ENCODE assay signal across 1 cellular context in genomic region chr11:20363500-20364411, GRCh38.
TF ChIP-seq lines count a peak whose summit lies in the region.

TSS of gene HTATIP2 (plus strand) at chr11:20363714. CDS start at chr11:20364238, 524 bp downstream.

TF ChIP-seq in HEK293, 187 proteins besides CTCF, POLR2A, EP300 and RAD21 (continued from another document):
- no peak for TF ChIP-seq ZNF37A (tag by site-specific recombination; IDR thresholded peaks at IDR 0.05)
- no peak for TF ChIP-seq TSHZ1 (tag by site-specific recombination; IDR thresholded peaks at IDR 0.05; ENCODE audit: borderline replicate concordance)
- TF ChIP-seq ZBTB21 (tag by site-specific recombination; IDR thresholded peaks at IDR 0.05) = no peak
- no peak for TF ChIP-seq ZNF785 (tag by site-specific recombination; IDR thresholded peaks at IDR 0.05)
- no peak for TF ChIP-seq ZFP3 (tag by site-specific recombination; IDR thresholded peaks at IDR 0.05; ENCODE audit: low read depth)
- TF ChIP-seq ZNF350 (tag by site-specific recombination; IDR thresholded peaks at IDR 0.05) = no peak
- no peak for TF ChIP-seq MZF1 (tag by site-specific recombination; IDR thresholded peaks at IDR 0.05; ENCODE audit: borderline replicate concordance)
- TF ChIP-seq ZBTB48 (tag by site-specific recombination; IDR thresholded peaks at IDR 0.05) = no peak; the same call in 1 of the 2 replicates
- no peak; the same call in 1 of the 2 replicates for TF ChIP-seq ZFHX2 (tag by site-specific recombination; conservative IDR thresholded peaks at IDR 0.05)
- no peak for TF ChIP-seq KLF16 (tag by site-specific recombination; IDR thresholded peaks at IDR 0.05)
- no peak for TF ChIP-seq OVOL3 (tag by site-specific recombination; IDR thresholded peaks at IDR 0.05)
- TF ChIP-seq ZNF248 (tag by site-specific recombination; IDR thresholded peaks at IDR 0.05) = no peak
- TF ChIP-seq ZBTB1 (tag by site-specific recombination; IDR thresholded peaks at IDR 0.05) = 0 out of 2 replicates have a peak, but pooled peaks have one; percentile 37
- TF ChIP-seq ZNF530 (tag by site-specific recombination; IDR thresholded peaks at IDR 0.05; ENCODE audit: low read depth) = no peak
- TF ChIP-seq RBAK (tag by site-specific recombination; IDR thresholded peaks at IDR 0.05) = no peak
- no peak for TF ChIP-seq ZNF513 (tag by site-specific recombination; IDR thresholded peaks at IDR 0.05)
- no peak for TF ChIP-seq ZNF10 (tag by site-specific recombination; IDR thresholded peaks at IDR 0.05)
- TF ChIP-seq ZBTB6 (tag by site-specific recombination; IDR thresholded peaks at IDR 0.05) = no peak
- peak; percentile 41; the same call in 1 of the 2 replicates for TF ChIP-seq ZBTB20 (tag by site-specific recombination; IDR thresholded peaks at IDR 0.05)
- TF ChIP-seq ZNF132 (tag by site-specific recombination; IDR thresholded peaks at IDR 0.05; ENCODE audit: borderline replicate concordance) = no peak
- no peak for TF ChIP-seq ZNF791 (tag by site-specific recombination; IDR thresholded peaks at IDR 0.05)
- peak; percentile 8; the same call in 1 of the 2 replicates for TF ChIP-seq GLIS2 (tag by site-specific recombination; IDR thresholded peaks at IDR 0.05)
- TF ChIP-seq ZNF677 (tag by site-specific recombination; IDR thresholded peaks at IDR 0.05) = no peak
- TF ChIP-seq ZNF654 (tag by site-specific recombination; IDR thresholded peaks at IDR 0.05; ENCODE audit: low read depth) = no peak
- TF ChIP-seq MEIS1 (CRISPR knock-in tag; IDR thresholded peaks at IDR 0.05; ENCODE audit: borderline replicate concordance) = no peak
- TF ChIP-seq, protein P1, sequence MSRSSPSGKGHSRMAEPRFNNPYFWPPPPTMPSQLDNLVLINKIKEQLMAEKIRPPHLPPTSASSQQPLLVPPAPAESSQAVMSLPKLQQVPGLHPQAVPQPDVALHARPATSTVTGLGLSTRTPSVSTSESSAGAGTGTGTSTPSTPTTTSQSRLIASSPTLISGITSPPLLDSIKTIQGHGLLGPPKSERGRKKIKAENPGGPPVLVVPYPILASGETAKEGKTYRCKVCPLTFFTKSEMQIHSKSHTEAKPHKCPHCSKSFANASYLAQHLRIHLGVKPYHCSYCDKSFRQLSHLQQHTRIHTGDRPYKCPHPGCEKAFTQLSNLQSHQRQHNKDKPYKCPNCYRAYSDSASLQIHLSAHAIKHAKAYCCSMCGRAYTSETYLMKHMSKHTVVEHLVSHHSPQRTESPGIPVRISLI (tag by site-specific recombination; IDR thresholded peaks at IDR 0.05) = no peak
- TF ChIP-seq KLF8 (tag by site-specific recombination; IDR thresholded peaks at IDR 0.05) = peak; percentile 28; the same call in 1 of the 2 replicates
- no peak for TF ChIP-seq ZNF157 (tag by site-specific recombination; IDR thresholded peaks at IDR 0.05)
- no peak for TF ChIP-seq ZNF133 (tag by site-specific recombination; IDR thresholded peaks at IDR 0.05)
- no peak for TF ChIP-seq ZNF560 (tag by site-specific recombination; IDR thresholded peaks at IDR 0.05; ENCODE audit: borderline replicate concordance)
- TF ChIP-seq ZNF19 (tag by site-specific recombination; IDR thresholded peaks at IDR 0.05; ENCODE audit: low read depth) = no peak
- no peak for TF ChIP-seq SP7 (tag by site-specific recombination; IDR thresholded peaks at IDR 0.05)
- no peak for TF ChIP-seq TCF7L2 (IDR thresholded peaks at IDR 0.05; ENCODE audit: borderline replicate concordance, low read depth, low read length)
- TF ChIP-seq ZNF707 (tag by site-specific recombination; IDR thresholded peaks at IDR 0.05) = no peak
- TF ChIP-seq ZNF747 (tag by site-specific recombination; IDR thresholded peaks at IDR 0.05) = no peak
- no peak for TF ChIP-seq ZNF292 (tag by site-specific recombination; IDR thresholded peaks at IDR 0.05; ENCODE audit: borderline replicate concordance, low read depth)
- TF ChIP-seq ZIC2 (tag by site-specific recombination; IDR thresholded peaks at IDR 0.05) = no peak
- TF ChIP-seq, protein P2, sequence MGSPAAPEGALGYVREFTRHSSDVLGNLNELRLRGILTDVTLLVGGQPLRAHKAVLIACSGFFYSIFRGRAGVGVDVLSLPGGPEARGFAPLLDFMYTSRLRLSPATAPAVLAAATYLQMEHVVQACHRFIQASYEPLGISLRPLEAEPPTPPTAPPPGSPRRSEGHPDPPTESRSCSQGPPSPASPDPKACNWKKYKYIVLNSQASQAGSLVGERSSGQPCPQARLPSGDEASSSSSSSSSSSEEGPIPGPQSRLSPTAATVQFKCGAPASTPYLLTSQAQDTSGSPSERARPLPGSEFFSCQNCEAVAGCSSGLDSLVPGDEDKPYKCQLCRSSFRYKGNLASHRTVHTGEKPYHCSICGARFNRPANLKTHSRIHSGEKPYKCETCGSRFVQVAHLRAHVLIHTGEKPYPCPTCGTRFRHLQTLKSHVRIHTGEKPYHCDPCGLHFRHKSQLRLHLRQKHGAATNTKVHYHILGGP (tag by site-specific recombination; IDR thresholded peaks at IDR 0.05) = no peak
- no peak for TF ChIP-seq ZNF24 (tag by site-specific recombination; IDR thresholded peaks at IDR 0.05)
- TF ChIP-seq ZNF660 (tag by site-specific recombination; IDR thresholded peaks at IDR 0.05) = no peak; the same call in 1 of the 2 replicates
- no peak for TF ChIP-seq WT1 (tag by site-specific recombination; IDR thresholded peaks at IDR 0.05)
- peak; percentile 55 for TF ChIP-seq SP2 (tag by site-specific recombination; IDR thresholded peaks at IDR 0.05)
- no peak for TF ChIP-seq ZNF596 (tag by site-specific recombination; IDR thresholded peaks at IDR 0.05)
- TF ChIP-seq SP3 (tag by site-specific recombination; IDR thresholded peaks at IDR 0.05) = peak; percentile 66
- TF ChIP-seq ZNF768 (tag by site-specific recombination; IDR thresholded peaks at IDR 0.05) = no peak
- TF ChIP-seq ZNF324 (tag by site-specific recombination; IDR thresholded peaks at IDR 0.05) = no peak
- TF ChIP-seq ZNF302 (tag by site-specific recombination; IDR thresholded peaks at IDR 0.05; ENCODE audit: low read depth) = no peak
- TF ChIP-seq ZNF792 (tag by site-specific recombination; IDR thresholded peaks at IDR 0.05) = no peak
- TF ChIP-seq OSR2 (tag by site-specific recombination; IDR thresholded peaks at IDR 0.05) = no peak
- TF ChIP-seq ZNF777 (tag by site-specific recombination; IDR thresholded peaks at IDR 0.05; ENCODE audit: borderline replicate concordance) = no peak
